ENCODE assay signal across 8 cellular contexts in the genomic region with DNA sequence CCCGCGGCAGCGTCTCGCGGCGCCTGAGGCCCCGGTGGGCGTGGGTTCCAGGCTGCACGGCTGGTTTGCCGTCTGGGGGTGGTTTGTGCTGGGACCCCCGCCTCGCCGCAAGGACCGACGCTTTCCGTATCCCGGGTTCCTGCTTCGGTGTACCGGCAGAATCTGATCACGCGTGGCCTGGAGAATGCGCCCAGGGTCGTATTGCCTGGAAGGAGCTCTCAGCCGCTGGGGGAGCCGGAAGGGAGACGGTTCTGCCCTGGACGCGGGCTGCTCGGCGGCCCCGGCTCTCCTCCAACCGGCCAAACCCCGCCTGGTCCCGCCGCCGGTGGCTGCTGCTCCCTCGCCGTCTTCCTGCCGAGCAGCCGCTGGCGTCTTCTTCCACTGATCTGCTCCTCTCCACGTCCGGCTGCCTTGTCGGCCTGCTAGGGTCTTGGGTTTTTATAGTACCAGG. TPM values are rescaled to one million over a fixed set of nuclear protein-coding genes. Genes with fewer than 3 reads are reported as not detected.
A peak's percentile ranks its signal among the peaks of the same experiment; 100 is the strongest.
DNase-seq lines count a peak whose midpoint lies in the region; ATAC-seq, FAIRE-seq and TF ChIP-seq lines count a peak whose summit lies in the region.

No MANE protein-coding gene starts in this region.

- peaks cover 19% of the 10 kb centered on the region for H3K4me1 Mint-ChIP-seq in CD4-positive, alpha-beta T cell (ENCODE audit: low read depth)

- peak overlapping the region; percentile 34 for H3K9ac ChIP-seq in fibroblast of lung (ENCODE audit: insufficient read depth, low read length)

- TF ChIP-seq POLR2A in Peyer's patch (IDR thresholded peaks at IDR 0.05) = no peak
- TF ChIP-seq POLR2A in lower leg skin (IDR thresholded peaks at IDR 0.05) = no peak

- no peaks in the 10 kb centered on the region for H3K9me3 ChIP-seq in CD4-positive, alpha-beta T cell (ENCODE audit: control insufficient read depth, low read length)
- H3K9me3 ChIP-seq in Peyer's patch (no peaks in the 10 kb centered on the region), fibroblast of lung (ENCODE audit: control insufficient read depth, insufficient read depth, low read depth, low read length) (no peaks in the 10 kb centered on the region), pancreas (no peaks in the 10 kb centered on the region)

- H3K4me3 Mint-ChIP-seq in CD4-positive, alpha-beta T cell = peak overlapping the region; percentile 76

- peak overlapping the region; percentile 70 for H3K4me2 ChIP-seq in fibroblast of lung (ENCODE audit: extremely low read depth, insufficient read depth, low read length)

- intact Hi-C loops in CD4-positive, alpha-beta T cell (cut with DNase I, micrococcal nuclease) = loop anchor here in 1 of 2 experiments (2.0 kb wide), 1 partner anchor 17 kb away; no protein-coding TSS in a partner anchor
- intact Hi-C loops in pancreas (cut with DNase I) = no loop called here
- intact Hi-C loops in lower leg skin (cut with DNase I; ENCODE audit: low total_unique reads) = no loop called here

- H3K79me2 ChIP-seq in fibroblast of lung (ENCODE audit: control insufficient read depth, insufficient read depth, low read length) = no peaks in the 10 kb centered on the region

- peaks cover 12% of the 10 kb centered on the region for H3K27me3 ChIP-seq in CD4-positive, alpha-beta T cell (ENCODE audit: control insufficient read depth, insufficient read depth, low read length)
- H3K27me3 ChIP-seq in Peyer's patch (no peaks in the 10 kb centered on the region), fibroblast of lung (ENCODE audit: control insufficient read depth, insufficient read depth, low read length) (no peaks in the 10 kb centered on the region), pancreas (no peaks in the 10 kb centered on the region)

- POLR2A ChIA-PET in CD4-positive, alpha-beta T cell (lab: Charles Lee) = interaction anchor here (0.6 to 1.0 kb wide), 2 partner anchors 10 to 31 kb away, joined by 3 to 4 read pairs; no protein-coding TSS in a partner anchor

- H3K27me3 Mint-ChIP-seq in CD4-positive, alpha-beta T cell = peaks cover 13% of the 10 kb centered on the region

- CTCF ChIA-PET in CD4-positive, alpha-beta T cell (lab: Charles Lee) = interaction anchor here (1.0 kb wide), 1 partner anchor 17 kb away, joined by 3 read pairs; no protein-coding TSS in a partner anchor

- no peaks in the 10 kb centered on the region for H4K20me1 ChIP-seq in fibroblast of lung (ENCODE audit: control insufficient read depth, extremely low read depth, insufficient read depth, low read length)

- no peak for DNase-seq in CD4-positive, alpha-beta T cell
- DNase-seq in Peyer's patch (peak in 1 of 3 donors; percentile 56), fibroblast of lung (ENCODE audit: low read depth in 2 of 2) (peak in 1 of 2 donors; percentile 19), pancreas (no peak), RPMI8226 (no peak), lower leg skin (ENCODE audit: low spot score in 2 of 2) (no peak), HT-29 (ENCODE audit: low spot score) (no peak)
- no peak for DNase-seq in activated effector memory CD4-positive, alpha-beta T cell treated with Interleukin-2 at 50 U/mL for 16 hours

- no peaks in the 10 kb centered on the region for H3K9me3 Mint-ChIP-seq in CD4-positive, alpha-beta T cell

- peak overlapping the region; percentile 52 for H2AFZ ChIP-seq in fibroblast of lung (ENCODE audit: low read length)

- H3K27ac Mint-ChIP-seq in CD4-positive, alpha-beta T cell = no peak overlapping the region

- WGBS in pancreas, 2 donors = 4 to 5% methylated on average over 43 to 44 of the region's 44 CpGs
- WGBS in lower leg skin, 2 donors = 1% methylated on average over 29 to 42 of the region's 44 CpGs

- H3K36me3 ChIP-seq in Peyer's patch (no peaks in the 10 kb centered on the region), fibroblast of lung (ENCODE audit: control insufficient read depth, insufficient read depth, low read length) (no peaks in the 10 kb centered on the region), pancreas (no peaks in the 10 kb centered on the region)

- no peaks in the 10 kb centered on the region for H3K36me3 Mint-ChIP-seq in CD4-positive, alpha-beta T cell (ENCODE audit: low read depth)

- no peak for TF ChIP-seq CTCF in CD4-positive, alpha-beta T cell (IDR thresholded peaks at IDR 0.05)
- TF ChIP-seq CTCF in Peyer's patch (IDR thresholded peaks at IDR 0.05) (peak in 1 of 6 experiments; percentile 11), fibroblast of lung (conservative IDR thresholded peaks at IDR 0.05 in 1 of 2, IDR thresholded peaks at IDR 0.05 in 1 of 2; ENCODE audit: low read depth in 1 of 2, low read length in 2 of 2) (no peak), pancreas (IDR thresholded peaks at IDR 0.05) (no peak), lower leg skin (IDR thresholded peaks at IDR 0.05) (no peak)

- peak overlapping the region; percentile 22 to 65 (median 48) for H3K4me3 ChIP-seq in Peyer's patch
- peak overlapping the region; percentile 38 to 53 (median 41) for H3K4me3 ChIP-seq in fibroblast of lung (replicated peaks in 1 of 4; ENCODE audit: control extremely low read depth in 1 of 4, insufficient read depth in 1 of 4, low read depth in 3 of 4, low read length in 4 of 4)
- peak overlapping the region in 2 of 4 donors; percentile 20 to 24 for H3K4me3 ChIP-seq in pancreas
- no peak overlapping the region for H3K4me3 ChIP-seq in lower leg skin (ENCODE audit: low read depth, poor library complexity, severe bottlenecking)

- peaks cover 0 to 23% (median 12%) of the 10 kb centered on the region in 4 donors for H3K4me1 ChIP-seq in Peyer's patch
- H3K4me1 ChIP-seq in fibroblast of lung (ENCODE audit: control insufficient read depth, extremely low read depth, insufficient read depth, low read length) = no peaks in the 10 kb centered on the region
- H3K4me1 ChIP-seq in pancreas = no peaks in the 10 kb centered on the region

- ATAC-seq in CD4-positive, alpha-beta T cell (ENCODE audit: poor library complexity) = no peak
- ATAC-seq in pancreas = peak in 3 of 4 donors; percentile 46 to 49 (median 49)

- no peak for FAIRE-seq in pancreas (lab: Jason Lieb, UNC)

- H3K27ac ChIP-seq in CD4-positive, alpha-beta T cell (ENCODE audit: low read depth, low read length) = no peak overlapping the region
- H3K27ac ChIP-seq in Peyer's patch = peak overlapping the region in 3 of 4 donors; percentile 42 to 91 (median 72)
- peak overlapping the region; percentile 44 for H3K27ac ChIP-seq in fibroblast of lung (ENCODE audit: insufficient read depth, low read length)
- no peak overlapping the region for H3K27ac ChIP-seq in pancreas

RNA-seq across cellular contexts. Expression of gene ZNF778, which starts 39.8 kb away (rescaled TPM):
- 1 to 10 TPM; 4.0 to 6.7 TPM for total RNA-seq in CD4-positive, alpha-beta T cell
- total RNA-seq in Peyer's patch (10 to 100 TPM in 2 of 4 donors, 1 to 10 TPM in 2; 4.1 to 16.9 (median 10.7) TPM), fibroblast of lung (7.4 and 9.4 TPM in 2 replicates), pancreas (10 to 100 TPM in 1 of 6 donors, 1 to 10 TPM in 5; 4.9 to 10.3 (median 6.3) TPM), lower leg skin (10 to 100 TPM; 10.9 to 34.8 (median 18.1) TPM)
- polyA plus RNA-seq in fibroblast of lung (4.3 and 4.9 TPM in 2 replicates), pancreas (1 to 10 TPM; 1.2 to 3.3 TPM)
- polyA plus RNA-seq in fibroblast of lung (2012) = 3.2 and 3.6 TPM in 2 replicates
- 8.4 and 9.2 TPM in 2 replicates for polyA minus RNA-seq in fibroblast of lung (ENCODE audit: low replicate concordance)
- total RNA-seq in HT-29 (2014; rRNA removed; shearing (Covaris generic)) = 4.2 and 10.6 TPM in 2 replicates

RNA-seq across cellular contexts. Expression of gene SLC22A31, which starts 57.0 kb away (rescaled TPM):
- 1 to 10 TPM; 2.1 to 2.9 TPM for total RNA-seq in CD4-positive, alpha-beta T cell
- total RNA-seq in Peyer's patch (under 1 TPM in 2 of 4 donors, not detected in 2; 0.53 to 0.67 TPM), fibroblast of lung (0.17 and 0.26 TPM in 2 replicates), pancreas (10 to 100 TPM in 4 of 6 donors, 1 to 10 TPM in 1, under 1 TPM in 1; 0.37 to 49.7 (median 39.0) TPM), lower leg skin (1 to 10 TPM in 3 of 4 donors, under 1 TPM in 1; 0.97 to 2.2 (median 1.7) TPM)
- polyA plus RNA-seq in fibroblast of lung (0.24 TPM in 1 of 2 replicates, not detected in the other), pancreas (100 to 1,000 TPM in 1 of 2 donors, 1 to 10 TPM in 1; 3.8 to 131 TPM)
- 0.10 and 0.28 TPM in 2 replicates for polyA plus RNA-seq in fibroblast of lung (2012)
- not detected in 2 replicates for polyA minus RNA-seq in fibroblast of lung (ENCODE audit: low replicate concordance)
- not detected in 2 replicates for total RNA-seq in HT-29 (2014; rRNA removed; shearing (Covaris generic))

Comparison
In these comparisons a context has a peak if more than half of its experiments do, and no peak if none do; other contexts are left out.
1. H3K27ac ChIP-seq: peak in Peyer's patch (3 of 4) and fibroblast of lung (single experiment); none in CD4-positive, alpha-beta T cell (single experiment) and pancreas (0 of 4).